14 cellular contexts compared by ENCODE assay signal in the genomic region with DNA sequence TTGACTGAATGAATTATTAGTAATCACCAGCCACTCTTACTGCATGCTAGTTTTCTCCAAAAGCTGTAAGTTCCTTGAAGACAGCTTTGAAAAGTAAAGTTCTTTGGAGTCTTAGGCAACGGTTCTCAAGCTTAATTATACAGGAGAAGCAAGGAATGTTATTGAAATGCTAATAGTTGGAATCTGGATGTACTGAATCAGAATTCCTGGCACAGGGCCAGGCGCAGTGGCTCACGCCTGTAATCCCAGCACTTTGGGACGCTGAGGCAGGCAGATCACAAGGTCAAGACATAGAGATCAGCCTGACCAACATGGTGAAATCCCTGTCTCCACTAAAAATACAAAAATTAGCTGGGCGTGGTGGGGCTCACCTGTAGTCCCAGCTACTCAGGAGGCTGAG. TPM values are rescaled to one million over a fixed set of nuclear protein-coding genes. Genes with fewer than 3 reads are reported as not detected.
DNase-seq lines count a peak whose midpoint lies in the region; ATAC-seq and TF ChIP-seq lines count a peak whose summit lies in the region.
"Had no signal": no experiment of that assay in that cellular context is flagged by ENCODE, and none has a peak within 500 bp of the region (broad histone marks: within the 10 kb centered on the region; RNA-seq: fewer than 3 reads in every experiment).

No MANE protein-coding gene starts in this region.

- H3K36me3 ChIP-seq in brain microvascular endothelial cell (replicated peaks) = no peaks in the 10 kb centered on the region
- H3K36me3 ChIP-seq in skeletal muscle satellite cell (ENCODE audit: insufficient read depth, low read length) = no peaks in the 10 kb centered on the region

- H3K9me3 ChIP-seq in skeletal muscle satellite cell (replicated peaks; ENCODE audit: low read length) = no peaks in the 10 kb centered on the region

- H3K9me3 Mint-ChIP-seq in naive thymus-derived CD8-positive, alpha-beta T cell = peaks cover 0 to 10% (median 0%) of the 10 kb centered on the region in 9 donors
- H3K9me3 Mint-ChIP-seq: nephron progenitor cell had no signal

- peak; percentile 70 for DNase-seq in LHCN-M2 (ENCODE audit: low read depth)
- DNase-seq in brain microvascular endothelial cell = peak; percentile 52
- peak; percentile 34 for DNase-seq in left cardiac atrium
- no peak for DNase-seq in naive thymus-derived CD8-positive, alpha-beta T cell
- no peak for DNase-seq in GM13977 (ENCODE audit: low spot score)
- no peak for DNase-seq in AG08396 (ENCODE audit: low spot score)
- DNase-seq: activated CD4-positive, alpha-beta T cell treated with anti-CD3 and anti-CD28 coated beads for 4 hours; Calu3; islet precursor cell; NCI-H2171 treated with DMSO at 0.1 percent for 48 hours; nephron progenitor cell; stimulated activated CD4-positive, alpha-beta T cell treated with anti-CD3 and anti-CD28 coated beads, Interleukin-12 subunit alpha, Interleukin-12 subunit beta, amount 100 ng/mL, for 4 hours; T-helper 1 cell had no signal

- no peaks in the 10 kb centered on the region for H3K4me1 Mint-ChIP-seq in naive thymus-derived CD8-positive, alpha-beta T cell

- H3K4me3 Mint-ChIP-seq in naive thymus-derived CD8-positive, alpha-beta T cell = no peak overlapping the region
- H3K4me3 Mint-ChIP-seq: nephron progenitor cell had no signal

- H3K9ac ChIP-seq in skeletal muscle satellite cell (ENCODE audit: low read depth, low read length) = peak overlapping the region; percentile 56

- peak overlapping the region; percentile 49 for H3K27ac ChIP-seq in brain microvascular endothelial cell

- H3K4me3 ChIP-seq in brain microvascular endothelial cell (ENCODE audit: low read depth, low read length) (no peak overlapping the region), skeletal muscle satellite cell (ENCODE audit: low read length) (peak overlapping the region; percentile 7)

- H3K4me1 ChIP-seq in skeletal muscle satellite cell (ENCODE audit: control insufficient read depth, insufficient read depth, low read length) = peaks cover 50% of the 10 kb centered on the region

- in situ Hi-C loops in brain microvascular endothelial cell (cut with HindIII; ENCODE audit: low pct_ligation_motif_present, low sequenced_read_pairs) (no loop called here), GM13977 (cut with MboI; ENCODE audit: low pct_unique_long_range_greater_than_20kb, low sequenced_read_pairs, unreplicated experiment) (loop anchor here (25.0 kb wide), 1 partner anchor 438 kb away; no protein-coding TSS in a partner anchor)

- H3K36me3 Mint-ChIP-seq in naive thymus-derived CD8-positive, alpha-beta T cell = no peaks in the 10 kb centered on the region

- H3K4me2 ChIP-seq in skeletal muscle satellite cell (ENCODE audit: low read length) = peak overlapping the region; percentile 53

- H3K27me3 Mint-ChIP-seq in naive thymus-derived CD8-positive, alpha-beta T cell = peaks cover 0 to 8% (median 0%) of the 10 kb centered on the region in 5 donors

- TF ChIP-seq CTCF in brain microvascular endothelial cell (IDR thresholded peaks at IDR 0.05; ENCODE audit: low read depth, low read length, missing control alignments) (no peak), GM13977 (IDR thresholded peaks at IDR 0.05; ENCODE audit: extremely low read depth, insufficient read depth, missing control alignments) (no peak)

- H3K27me3 ChIP-seq in brain microvascular endothelial cell (replicated peaks) (no peaks in the 10 kb centered on the region), skeletal muscle satellite cell (ENCODE audit: control insufficient read depth, insufficient read depth, low read length) (no peaks in the 10 kb centered on the region)

- H3K27ac Mint-ChIP-seq in naive thymus-derived CD8-positive, alpha-beta T cell = no peak overlapping the region
- H3K27ac Mint-ChIP-seq: nephron progenitor cell had no signal

- POLR2A ChIA-PET in naive thymus-derived CD8-positive, alpha-beta T cell (lab: Charles Lee) = no interaction called here

- ATAC-seq in left cardiac atrium = peak in 1 of 2 donors; percentile 19
- ATAC-seq in naive thymus-derived CD8-positive, alpha-beta T cell = no peak

- intact Hi-C loops in left cardiac atrium (cut with DNase I) = no loop called here

RNA-seq across cellular contexts. Expression of gene GRIA1, which starts 33.4 kb away (rescaled TPM):
- total RNA-seq in LHCN-M2 (2014; rRNA removed) = 7.4 and 10.0 TPM in 2 replicates
- 6.1 TPM for polyA plus RNA-seq in LHCN-M2 (2012)
- total RNA-seq in left cardiac atrium = under 1 TPM; 0.24 to 0.41 TPM
- 0.25 and 2.0 TPM in 2 replicates for total RNA-seq in skeletal muscle satellite cell (2012; rRNA removed)
- not detected for total RNA-seq in naive thymus-derived CD8-positive, alpha-beta T cell
- not detected for polyA plus RNA-seq in naive thymus-derived CD8-positive, alpha-beta T cell
- total RNA-seq: Calu3 had no signal

Comparison
In these comparisons a context has a peak if more than half of its experiments do, and no peak if none do; other contexts are left out.
1. DNase-seq: peak in LHCN-M2 (single experiment), brain microvascular endothelial cell (single experiment) and left cardiac atrium (single experiment); none in naive thymus-derived CD8-positive, alpha-beta T cell (0 of 10), GM13977 (single experiment) and AG08396 (single experiment).